ENCODE assay signal across 21 cellular contexts in genomic region chr2:13128139-13128538, GRCh38.
"Had no signal": no experiment of that assay in that cellular context is flagged by ENCODE, and none has a peak within 500 bp of the region (broad histone marks: within the 10 kb centered on the region; RNA-seq: fewer than 3 reads in every experiment).

No MANE protein-coding gene starts in this region.

- H3K9me3 ChIP-seq: Peyer's patch, SJCRH30 had no signal

- H3K27ac ChIP-seq: Peyer's patch, SJCRH30, SK-N-MC had no signal

- H3K4me1 ChIP-seq: Peyer's patch had no signal

- H3K4me3 ChIP-seq: Peyer's patch, SJCRH30, SK-N-MC had no signal

- H3K36me3 ChIP-seq: Peyer's patch, SJCRH30 had no signal

- DNase-seq: KBM-7; MV-4-11; NCI-H1048; NCI-H1105; NCI-H1436; NCI-H187; NCI-H2029; NCI-H2081 treated with DMSO at 0.1 percent for 48 hours; NCI-H2171; NCI-H226; NCI-H446; NCI-H510A; NCI-H524 treated with DMSO at 0.1 percent for 48 hours; NCI-H69; NK-92 treated with Interleukin-12 subunit alpha and Interleukin-12 subunit beta, amount 100 ng/mL, for 24 hours; PC-3; Peyer's patch; SHP77 treated with DMSO at 0.1 percent for 48 hours; SJCRH30 had no signal

- H3K27me3 ChIP-seq: Peyer's patch, SJCRH30 had no signal

- ATAC-seq: PC-3, Right ventricle myocardium inferior had no signal
